In the genomic region with DNA sequence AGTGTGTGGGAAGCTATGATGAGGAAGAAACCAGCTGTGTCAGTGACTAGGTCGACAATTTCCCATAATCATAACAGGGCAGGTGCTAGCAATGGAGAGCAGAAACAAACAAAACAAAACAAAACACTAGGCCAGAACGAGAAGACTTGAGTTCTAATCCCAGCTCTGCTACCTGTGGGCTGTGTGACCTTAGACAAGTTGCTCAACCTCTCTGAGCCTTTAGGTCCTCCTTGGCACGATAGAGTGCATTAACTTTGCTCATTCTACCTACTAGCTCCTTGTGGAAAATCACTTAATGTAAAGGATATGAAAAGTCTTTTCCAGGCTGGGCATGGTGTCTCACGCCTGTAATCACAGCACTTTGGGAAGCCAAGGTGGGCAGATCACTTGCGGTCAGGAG, we compare ENCODE assay signal across 32 cellular contexts. TPM values are rescaled to one million over a fixed set of nuclear protein-coding genes. Genes with fewer than 3 reads are reported as not detected.
"Had no signal": no experiment of that assay in that cellular context is flagged by ENCODE, and none has a peak within 500 bp of the region (broad histone marks: within the 10 kb centered on the region; RNA-seq: fewer than 3 reads in every experiment).

No MANE protein-coding gene starts in this region.

- ATAC-seq: activated CD4-positive, CD25-positive, alpha-beta regulatory T cell treated with anti-CD3 and anti-CD28 coated beads, Interleukin-2, amount 50 U/mL, for 24 hours; activated CD8-positive, alpha-beta T cell treated with anti-CD3 and anti-CD28 coated beads for 36 hours; activated T-cell treated with anti-CD3 and anti-CD28 coated beads, Interleukin-2, amount 50 U/mL, for 4 hours; activated T-helper 17 cell treated with anti-CD3 and anti-CD28 coated beads, Interleukin-2, amount 50 U/mL, for 72 hours; effector memory CD8-positive, alpha-beta T cell; foreskin keratinocyte; gastrocnemius medialis; T-cell had no signal

- H3K36me3 Mint-ChIP-seq: activated naive CD8-positive, alpha-beta T cell; T-cell had no signal

- H3K4me3 Mint-ChIP-seq: activated B cell treated with CpG ODN at 0.5 μM for 24 hours; activated CD8-positive, alpha-beta T cell treated with anti-CD3 and anti-CD28 coated beads for 36 hours; activated naive CD8-positive, alpha-beta T cell; activated T-cell treated with anti-CD3 and anti-CD28 coated beads, Interleukin-2, amount 50 U/mL, for 4 hours; activated T-helper 17 cell treated with anti-CD3 and anti-CD28 coated beads, Interleukin-2, amount 50 U/mL, for 72 hours; effector memory CD8-positive, alpha-beta T cell; T-cell; T-helper 1 cell treated with Interleukin-12 subunit alpha and Interleukin-12 subunit beta and Interleukin-4 antibody, amounts not matched to agents 30 μg/mL and 1 μg/mL, for 36 hours; T-helper 2 cell treated with Interferon-gamma antibody and Interleukin-4, amounts not matched to agents 5 μg/mL and 100 μg/mL, for 36 hours had no signal

- H3K27ac Mint-ChIP-seq: activated B cell treated with CpG ODN at 0.5 μM for 24 hours; activated CD8-positive, alpha-beta T cell treated with anti-CD3 and anti-CD28 coated beads for 36 hours; activated naive CD8-positive, alpha-beta T cell; activated T-helper 17 cell treated with anti-CD3 and anti-CD28 coated beads, Interleukin-2, amount 50 U/mL, for 72 hours; effector memory CD8-positive, alpha-beta T cell; T-cell; T-helper 1 cell treated with Interleukin-12 subunit alpha and Interleukin-12 subunit beta and Interleukin-4 antibody, amounts not matched to agents 30 μg/mL and 1 μg/mL, for 36 hours; T-helper 2 cell treated with Interferon-gamma antibody and Interleukin-4, amounts not matched to agents 5 μg/mL and 100 μg/mL, for 36 hours had no signal

- H3K4me1 ChIP-seq: foreskin keratinocyte, gastrocnemius medialis had no signal

- DNase-seq: activated B cell treated with CpG ODN at 0.5 μM for 24 hours; activated CD4-positive, alpha-beta T cell treated with anti-CD3 and anti-CD28 coated beads for 48 hours; activated CD4-positive, alpha-beta T cell treated with anti-CD3 and anti-CD28 coated beads, Interleukin-2, amount 50 U/mL, for 1 hour; activated CD4-positive, alpha-beta T cell treated with anti-CD3 and anti-CD28 coated beads, Interleukin-2, amount 50 U/mL, for 48 hours; activated CD8-positive, alpha-beta memory T cell treated with anti-CD3 and anti-CD28 coated beads for 24 hours; activated CD8-positive, alpha-beta T cell treated with anti-CD3 and anti-CD28 coated beads for 36 hours; activated effector memory CD4-positive, alpha-beta T cell treated with Interleukin-2 at 50 U/mL for 16 hours; activated gamma-delta T cell treated with Interleukin-2 at 50 U/mL for 16 hours; activated naive CD4-positive, alpha-beta T cell treated with anti-CD3 and anti-CD28 coated beads, Interleukin-2, amount 50 U/mL, for 16 hours; activated naive CD4-positive, alpha-beta T cell treated with Interleukin-2 at 50 U/mL for 16 hours; activated T-cell treated with anti-CD3 and anti-CD28 coated beads, Interleukin-2, amount 50 U/mL, for 4 hours; amniotic stem cell; anterior cingulate cortex; brain microvascular endothelial cell; caudate nucleus; cortex of kidney; dermis blood vessel endothelial cell; effector CD4-positive, alpha-beta T cell; effector memory CD8-positive, alpha-beta T cell; erythroblast; foreskin keratinocyte; gastrocnemius medialis; glutamatergic neuron; T-cell; T1000; WERI-Rb-1 had no signal

- H3K4me1 Mint-ChIP-seq: activated T-helper 17 cell treated with anti-CD3 and anti-CD28 coated beads, Interleukin-2, amount 50 U/mL, for 72 hours had no signal

- H3K4me3 ChIP-seq: esophagus muscularis mucosa, gastrocnemius medialis had no signal

- H3K27ac ChIP-seq: brain microvascular endothelial cell, esophagus muscularis mucosa, foreskin keratinocyte, gastrocnemius medialis, WERI-Rb-1 had no signal

- H3K36me3 ChIP-seq: brain microvascular endothelial cell, gastrocnemius medialis, WERI-Rb-1 had no signal

- H3K9me3 ChIP-seq: esophagus muscularis mucosa, gastrocnemius medialis had no signal

- H3K9me3 Mint-ChIP-seq: activated B cell treated with CpG ODN at 0.5 μM for 24 hours; activated CD8-positive, alpha-beta T cell treated with anti-CD3 and anti-CD28 coated beads for 36 hours; activated T-cell treated with anti-CD3 and anti-CD28 coated beads, Interleukin-2, amount 50 U/mL, for 4 hours; activated T-helper 17 cell treated with anti-CD3 and anti-CD28 coated beads, Interleukin-2, amount 50 U/mL, for 72 hours; effector memory CD8-positive, alpha-beta T cell; T-cell; T-helper 1 cell treated with Interleukin-12 subunit alpha and Interleukin-12 subunit beta and Interleukin-4 antibody, amounts not matched to agents 30 μg/mL and 1 μg/mL, for 36 hours; T-helper 2 cell treated with Interferon-gamma antibody and Interleukin-4, amounts not matched to agents 5 μg/mL and 100 μg/mL, for 36 hours had no signal

RNA-seq across cellular contexts. Expression of a gene that starts 11.2 kb away (rescaled TPM):
- total RNA-seq: activated B cell treated with CpG ODN at 0.5 μM for 24 hours; activated T-cell treated with anti-CD3 and anti-CD28 coated beads, Interleukin-2, amount 50 U/mL, for 4 hours had no signal

RNA-seq across cellular contexts. Expression of a gene that starts 27.9 kb away (rescaled TPM):
- total RNA-seq: activated B cell treated with CpG ODN at 0.5 μM for 24 hours had no signal
